ENCODE assay signal across 1 cellular context in the genomic region with DNA sequence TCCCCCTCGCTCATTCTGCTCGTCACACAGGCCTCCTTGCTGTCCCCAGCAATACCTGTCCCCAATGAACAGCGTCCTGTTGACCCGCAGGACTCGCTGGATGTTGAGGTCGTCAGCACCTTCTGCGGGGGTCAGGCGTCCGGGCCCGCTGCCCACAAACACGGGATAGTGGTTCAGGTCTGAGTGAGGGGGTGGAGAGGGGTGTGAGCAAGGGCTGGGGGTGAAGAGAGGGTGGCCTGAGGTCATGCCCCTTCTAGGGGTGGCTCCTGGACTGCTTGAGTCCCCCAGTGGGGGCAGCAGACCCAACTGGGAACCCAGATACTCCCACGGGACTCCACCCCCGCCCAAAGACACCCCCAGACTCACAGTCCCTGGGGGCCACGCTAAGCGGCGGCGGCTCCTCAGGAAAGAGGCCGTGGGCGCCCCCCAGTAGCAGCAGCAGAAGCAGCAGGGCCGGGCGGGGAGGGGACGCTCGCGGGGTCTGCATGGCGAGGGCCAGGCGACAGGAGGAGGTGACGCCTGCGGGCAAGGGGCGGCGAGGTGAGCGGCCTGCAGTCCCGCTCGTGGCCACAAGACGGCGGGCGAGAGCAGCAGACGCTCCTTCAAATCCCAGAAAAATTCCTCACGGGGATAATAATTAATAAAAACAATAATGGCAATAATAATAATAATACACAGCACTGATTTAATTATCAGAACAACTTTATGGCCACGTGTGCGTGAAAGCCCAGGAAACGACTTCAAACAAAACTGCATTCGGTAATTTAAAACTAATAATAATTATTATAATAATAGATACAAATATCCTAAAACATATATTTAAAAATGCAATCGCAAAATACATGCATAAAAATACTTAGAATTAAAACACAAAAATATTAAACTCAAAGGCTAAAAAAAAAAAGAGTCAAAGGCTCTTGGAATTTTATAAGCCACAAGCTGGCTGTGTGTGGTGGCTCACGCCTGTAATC.
TF ChIP-seq lines count a peak whose summit lies in the region.

No MANE protein-coding gene starts in this region.

TF ChIP-seq in K562, 482 proteins besides CTCF, POLR2A, EP300 and RAD21 (continued from another document and continues in another):
- TF ChIP-seq, protein P1, sequence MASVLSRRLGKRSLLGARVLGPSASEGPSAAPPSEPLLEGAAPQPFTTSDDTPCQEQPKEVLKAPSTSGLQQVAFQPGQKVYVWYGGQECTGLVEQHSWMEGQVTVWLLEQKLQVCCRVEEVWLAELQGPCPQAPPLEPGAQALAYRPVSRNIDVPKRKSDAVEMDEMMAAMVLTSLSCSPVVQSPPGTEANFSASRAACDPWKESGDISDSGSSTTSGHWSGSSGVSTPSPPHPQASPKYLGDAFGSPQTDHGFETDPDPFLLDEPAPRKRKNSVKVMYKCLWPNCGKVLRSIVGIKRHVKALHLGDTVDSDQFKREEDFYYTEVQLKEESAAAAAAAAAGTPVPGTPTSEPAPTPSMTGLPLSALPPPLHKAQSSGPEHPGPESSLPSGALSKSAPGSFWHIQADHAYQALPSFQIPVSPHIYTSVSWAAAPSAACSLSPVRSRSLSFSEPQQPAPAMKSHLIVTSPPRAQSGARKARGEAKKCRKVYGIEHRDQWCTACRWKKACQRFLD (CRISPR knock-in tag; IDR thresholded peaks at IDR 0.05) = no peak
- TF ChIP-seq BRD9 (IDR thresholded peaks at IDR 0.05; ENCODE audit: low read depth, partially characterized antibody) (peak; percentile 32), FOSL1 (tag; conservative IDR thresholded peaks at IDR 0.05) (no peak), PHF20 (IDR thresholded peaks at IDR 0.05; ENCODE audit: partially characterized antibody) (no peak), ZNF707 (CRISPR knock-in tag; conservative IDR thresholded peaks at IDR 0.05) (no peak), CBFA2T2 (conservative IDR thresholded peaks at IDR 0.05) (no peak), NFIC (IDR thresholded peaks at IDR 0.05) (no peak), CCNT2 (IDR thresholded peaks at IDR 0.05; ENCODE audit: borderline replicate concordance, extremely low read depth, insufficient read length, low read depth, low read length) (no peak), FOXM1 (IDR thresholded peaks at IDR 0.05; ENCODE audit: low read depth) (no peak), FOXM1 (CRISPR knock-in tag; IDR thresholded peaks at IDR 0.05; ENCODE audit: low read depth) (no peak), SMARCA4 (IDR thresholded peaks at IDR 0.05) (no peak), ZNF717 (CRISPR knock-in tag; IDR thresholded peaks at IDR 0.05) (no peak), MYC (IDR thresholded peaks at IDR 0.05; ENCODE audit: low read depth, low read length) (no peak), MYC (CRISPR knock-in tag; IDR thresholded peaks at IDR 0.05; ENCODE audit: borderline replicate concordance, low read depth) (no peak), SP2 (IDR thresholded peaks at IDR 0.05; ENCODE audit: extremely low read depth, low read depth, low read length, poor library complexity, severe bottlenecking) (no peak), HCFC1 (IDR thresholded peaks at IDR 0.05; ENCODE audit: low read depth, low read length) (no peak), CHD2 (IDR thresholded peaks at IDR 0.05; ENCODE audit: low read depth, low read length) (no peak), MCM5 (IDR thresholded peaks at IDR 0.05; ENCODE audit: low read depth) (no peak), BCLAF1 (IDR thresholded peaks at IDR 0.05; ENCODE audit: borderline replicate concordance in 1 of 2, control insufficient read depth in 1 of 2, low read depth in 2 of 2, low read length in 1 of 2) (no peak), HEY1 (CRISPR knock-in tag; IDR thresholded peaks at IDR 0.05; ENCODE audit: borderline replicate concordance) (no peak), POLR2G (IDR thresholded peaks at IDR 0.05; ENCODE audit: low read depth, low read length) (no peak), ARID2 (IDR thresholded peaks at IDR 0.05) (no peak), IRF1 (CRISPR knock-in tag; IDR thresholded peaks at IDR 0.05; ENCODE audit: borderline replicate concordance) (no peak), ZNF12 (CRISPR knock-in tag; IDR thresholded peaks at IDR 0.05) (no peak), SRSF9 (IDR thresholded peaks at IDR 0.05; ENCODE audit: borderline replicate concordance, low read depth, low read length) (no peak), KAT2B (IDR thresholded peaks at IDR 0.05; ENCODE audit: low read depth, low read length) (no peak), CC2D1A (IDR thresholded peaks at IDR 0.05) (no peak), ZNF76 (CRISPR knock-in tag; IDR thresholded peaks at IDR 0.05; ENCODE audit: borderline replicate concordance) (no peak), MYNN (IDR thresholded peaks at IDR 0.05) (no peak), MYNN (CRISPR knock-in tag; IDR thresholded peaks at IDR 0.05) (no peak), SFPQ (IDR thresholded peaks at IDR 0.05; ENCODE audit: low read depth, low read length) (no peak), ESRRB (CRISPR knock-in tag; IDR thresholded peaks at IDR 0.05; ENCODE audit: borderline replicate concordance) (no peak), GTF3C2 (IDR thresholded peaks at IDR 0.05; ENCODE audit: borderline replicate concordance, extremely low read depth, insufficient read length) (no peak), THAP7 (CRISPR knock-in tag; IDR thresholded peaks at IDR 0.05) (no peak), ZNF57 (CRISPR knock-in tag; IDR thresholded peaks at IDR 0.05) (no peak), MCM3 (IDR thresholded peaks at IDR 0.05) (no peak)
- TF ChIP-seq, protein P2, sequence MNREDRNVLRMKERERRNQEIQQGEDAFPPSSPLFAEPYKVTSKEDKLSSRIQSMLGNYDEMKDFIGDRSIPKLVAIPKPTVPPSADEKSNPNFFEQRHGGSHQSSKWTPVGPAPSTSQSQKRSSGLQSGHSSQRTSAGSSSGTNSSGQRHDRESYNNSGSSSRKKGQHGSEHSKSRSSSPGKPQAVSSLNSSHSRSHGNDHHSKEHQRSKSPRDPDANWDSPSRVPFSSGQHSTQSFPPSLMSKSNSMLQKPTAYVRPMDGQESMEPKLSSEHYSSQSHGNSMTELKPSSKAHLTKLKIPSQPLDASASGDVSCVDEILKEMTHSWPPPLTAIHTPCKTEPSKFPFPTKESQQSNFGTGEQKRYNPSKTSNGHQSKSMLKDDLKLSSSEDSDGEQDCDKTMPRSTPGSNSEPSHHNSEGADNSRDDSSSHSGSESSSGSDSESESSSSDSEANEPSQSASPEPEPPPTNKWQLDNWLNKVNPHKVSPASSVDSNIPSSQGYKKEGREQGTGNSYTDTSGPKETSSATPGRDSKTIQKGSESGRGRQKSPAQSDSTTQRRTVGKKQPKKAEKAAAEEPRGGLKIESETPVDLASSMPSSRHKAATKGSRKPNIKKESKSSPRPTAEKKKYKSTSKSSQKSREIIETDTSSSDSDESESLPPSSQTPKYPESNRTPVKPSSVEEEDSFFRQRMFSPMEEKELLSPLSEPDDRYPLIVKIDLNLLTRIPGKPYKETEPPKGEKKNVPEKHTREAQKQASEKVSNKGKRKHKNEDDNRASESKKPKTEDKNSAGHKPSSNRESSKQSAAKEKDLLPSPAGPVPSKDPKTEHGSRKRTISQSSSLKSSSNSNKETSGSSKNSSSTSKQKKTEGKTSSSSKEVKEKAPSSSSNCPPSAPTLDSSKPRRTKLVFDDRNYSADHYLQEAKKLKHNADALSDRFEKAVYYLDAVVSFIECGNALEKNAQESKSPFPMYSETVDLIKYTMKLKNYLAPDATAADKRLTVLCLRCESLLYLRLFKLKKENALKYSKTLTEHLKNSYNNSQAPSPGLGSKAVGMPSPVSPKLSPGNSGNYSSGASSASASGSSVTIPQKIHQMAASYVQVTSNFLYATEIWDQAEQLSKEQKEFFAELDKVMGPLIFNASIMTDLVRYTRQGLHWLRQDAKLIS (CRISPR knock-in tag; IDR thresholded peaks at IDR 0.05) = no peak
- TF ChIP-seq, protein P3, sequence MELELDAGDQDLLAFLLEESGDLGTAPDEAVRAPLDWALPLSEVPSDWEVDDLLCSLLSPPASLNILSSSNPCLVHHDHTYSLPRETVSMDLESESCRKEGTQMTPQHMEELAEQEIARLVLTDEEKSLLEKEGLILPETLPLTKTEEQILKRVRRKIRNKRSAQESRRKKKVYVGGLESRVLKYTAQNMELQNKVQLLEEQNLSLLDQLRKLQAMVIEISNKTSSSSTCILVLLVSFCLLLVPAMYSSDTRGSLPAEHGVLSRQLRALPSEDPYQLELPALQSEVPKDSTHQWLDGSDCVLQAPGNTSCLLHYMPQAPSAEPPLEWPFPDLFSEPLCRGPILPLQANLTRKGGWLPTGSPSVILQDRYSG (tag; conservative IDR thresholded peaks at IDR 0.05; ENCODE audit: low read depth) = no peak
- TF ChIP-seq, protein P4, sequence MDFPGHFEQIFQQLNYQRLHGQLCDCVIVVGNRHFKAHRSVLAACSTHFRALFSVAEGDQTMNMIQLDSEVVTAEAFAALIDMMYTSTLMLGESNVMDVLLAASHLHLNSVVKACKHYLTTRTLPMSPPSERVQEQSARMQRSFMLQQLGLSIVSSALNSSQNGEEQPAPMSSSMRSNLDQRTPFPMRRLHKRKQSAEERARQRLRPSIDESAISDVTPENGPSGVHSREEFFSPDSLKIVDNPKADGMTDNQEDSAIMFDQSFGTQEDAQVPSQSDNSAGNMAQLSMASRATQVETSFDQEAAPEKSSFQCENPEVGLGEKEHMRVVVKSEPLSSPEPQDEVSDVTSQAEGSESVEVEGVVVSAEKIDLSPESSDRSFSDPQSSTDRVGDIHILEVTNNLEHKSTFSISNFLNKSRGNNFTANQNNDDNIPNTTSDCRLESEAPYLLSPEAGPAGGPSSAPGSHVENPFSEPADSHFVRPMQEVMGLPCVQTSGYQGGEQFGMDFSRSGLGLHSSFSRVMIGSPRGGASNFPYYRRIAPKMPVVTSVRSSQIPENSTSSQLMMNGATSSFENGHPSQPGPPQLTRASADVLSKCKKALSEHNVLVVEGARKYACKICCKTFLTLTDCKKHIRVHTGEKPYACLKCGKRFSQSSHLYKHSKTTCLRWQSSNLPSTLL (IDR thresholded peaks at IDR 0.05) = no peak
